17 cellular contexts compared by ENCODE assay signal in the genomic region with DNA sequence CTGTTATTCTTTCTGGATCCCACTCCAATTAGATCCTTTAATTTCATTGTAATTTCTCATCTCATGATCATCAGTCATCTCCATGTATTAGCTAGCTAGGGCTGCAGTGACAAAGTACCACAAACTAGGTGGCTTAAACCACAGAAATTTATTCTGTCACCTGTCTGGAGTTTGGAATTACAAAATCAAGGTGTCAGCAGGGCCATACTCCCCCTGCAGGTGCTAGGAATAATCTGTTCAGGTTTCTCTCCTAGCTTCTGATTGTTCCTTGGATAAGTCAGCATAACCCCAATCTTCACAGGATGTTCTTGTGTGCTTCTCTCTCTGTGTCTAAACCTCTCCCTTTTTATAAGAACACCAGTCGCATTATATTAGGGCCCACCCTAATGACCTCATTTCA. TPM values are rescaled to one million over a fixed set of nuclear protein-coding genes. Genes with fewer than 3 reads are reported as not detected.
A peak's percentile ranks its signal among the peaks of the same experiment; 100 is the strongest.
DNase-seq lines count a peak whose midpoint lies in the region; ATAC-seq and TF ChIP-seq lines count a peak whose summit lies in the region.
"Had no signal": no experiment of that assay in that cellular context is flagged by ENCODE, and none has a peak within 500 bp of the region (broad histone marks: within the 10 kb centered on the region; RNA-seq: fewer than 3 reads in every experiment).

No MANE protein-coding gene starts in this region.

- H3K4me1 Mint-ChIP-seq in Caco-2 (ENCODE audit: low read depth, unreplicated experiment), result no peaks in the 10 kb centered on the region
- H3K4me1 Mint-ChIP-seq: brain had no signal

- peaks cover 9% of the 10 kb centered on the region for H3K9me3 Mint-ChIP-seq in Caco-2 (ENCODE audit: unreplicated experiment)

- DNase-seq in Caco-2 (peak in 1 of 2 experiments; percentile 18), PC-3 (peak; percentile 48), foreskin keratinocyte (no peak), prostate gland (ENCODE audit: low spot score) (no peak), body of pancreas (no peak), lower lobe of right lung (no peak)
- DNase-seq: activated naive CD4-positive, alpha-beta T cell treated with anti-CD3 and anti-CD28 coated beads for 36 hours; DMS79; hypothalamus; left ventricle myocardium superior; NCI-H2107; OCI-M1; stimulated activated CD4-positive, alpha-beta T cell treated with anti-CD3 and anti-CD28 coated beads, Interleukin-15, amount 100 ng/mL, for 24 hours had no signal

- TF ChIP-seq POLR2A in prostate gland (IDR thresholded peaks at IDR 0.05) (no peak), body of pancreas (IDR thresholded peaks at IDR 0.05) (no peak)

- no peak overlapping the region for H2AFZ ChIP-seq in PC-3 (ENCODE audit: low read length)

- H3K9ac ChIP-seq in PC-3 (ENCODE audit: low read length), result no peak overlapping the region

- no peaks in the 10 kb centered on the region for H3K36me3 Mint-ChIP-seq in Caco-2 (ENCODE audit: insufficient read depth, unreplicated experiment)
- H3K36me3 Mint-ChIP-seq: brain had no signal

- no peak overlapping the region for H3K4me2 ChIP-seq in PC-3 (ENCODE audit: low read length)

- no TSS peak for BruUV-seq in Caco-2 (replicated peaks; lab: Mats Ljungman, UMichigan)
- no TSS peak for BruUV-seq in PC-3 (replicated peaks; lab: Mats Ljungman, UMichigan)

- POLR2A ChIA-PET in Caco-2 (lab: Charles Lee) (no interaction called here), PC-3 (lab: Charles Lee; ENCODE audit: unreplicated experiment) (interaction anchor here (0.5 kb wide), 1 partner anchor 283 kb away, joined by 11 read pairs; no protein-coding TSS in a partner anchor)

- no peak overlapping the region for H3K27ac Mint-ChIP-seq in Caco-2 (ENCODE audit: unreplicated experiment)
- H3K27ac Mint-ChIP-seq: activated naive CD4-positive, alpha-beta T cell treated with anti-CD3 and anti-CD28 coated beads for 36 hours; brain had no signal

- H3K4me3 ChIP-seq in Caco-2 (ENCODE audit: low read depth, low read length) (no peak overlapping the region), GM12875 (ENCODE audit: low read depth, low read length) (no peak overlapping the region), PC-3 (ENCODE audit: low read length) (no peak overlapping the region), prostate gland (no peak overlapping the region), body of pancreas (no peak overlapping the region), lower lobe of right lung (no peak overlapping the region)

- ATAC-seq in PC-3 (peak; percentile 39), foreskin keratinocyte (no peak), GM19351 (IDR thresholded peaks at IDR 0.05; ENCODE audit: unreplicated experiment) (no peak), body of pancreas (no peak), lower lobe of right lung (no peak)
- ATAC-seq: left ventricle myocardium superior had no signal

- H3K27me3 ChIP-seq in Caco-2 (replicated peaks; ENCODE audit: control insufficient read depth, insufficient read depth, low read length) (no peaks in the 10 kb centered on the region), PC-3 (ENCODE audit: low read length) (no peaks in the 10 kb centered on the region), foreskin keratinocyte (no peaks in the 10 kb centered on the region), prostate gland (replicated peaks; ENCODE audit: insufficient read depth) (no peaks in the 10 kb centered on the region), body of pancreas (no peaks in the 10 kb centered on the region), lower lobe of right lung (ENCODE audit: low read depth) (no peaks in the 10 kb centered on the region)

- peak; percentile 49 to 55 for TF ChIP-seq CTCF in Caco-2 (IDR thresholded peaks at IDR 0.05; ENCODE audit: insufficient read depth in 1 of 2, low read depth in 1 of 2, low read length in 1 of 2, severe bottlenecking in 1 of 2, unreplicated experiment in 1 of 2)
- TF ChIP-seq CTCF in GM12875 (IDR thresholded peaks at IDR 0.05; ENCODE audit: borderline replicate concordance, insufficient read depth, low read depth, low read length), result 0 out of 2 replicates have a peak, but pooled peaks have one; percentile 4
- TF ChIP-seq CTCF in PC-3 (conservative IDR thresholded peaks at IDR 0.05; ENCODE audit: low read depth, low read length), result peak; percentile 66
- peak; percentile 55 for TF ChIP-seq CTCF in foreskin keratinocyte (conservative IDR thresholded peaks at IDR 0.05)
- TF ChIP-seq CTCF in prostate gland (IDR thresholded peaks at IDR 0.05), result no peak
- no peak for TF ChIP-seq CTCF in body of pancreas (IDR thresholded peaks at IDR 0.05)
- TF ChIP-seq CTCF in lower lobe of right lung (IDR thresholded peaks at IDR 0.05), result no peak

- 92% methylated on average over 1 of the region's 1 CpG for WGBS in prostate gland
- 57 to 83% methylated on average over 1 of the region's 1 CpG for WGBS in body of pancreas, 2 donors

- no peaks in the 10 kb centered on the region for H3F3A ChIP-seq in PC-3 (ENCODE audit: low read length, unreplicated experiment)

- H3K79me2 ChIP-seq in PC-3 (ENCODE audit: low read length), result no peaks in the 10 kb centered on the region

- no peak overlapping the region for H3K4me3 Mint-ChIP-seq in Caco-2 (ENCODE audit: unreplicated experiment)
- H3K4me3 Mint-ChIP-seq: activated naive CD4-positive, alpha-beta T cell treated with anti-CD3 and anti-CD28 coated beads for 36 hours; brain had no signal

- CTCF ChIA-PET in Caco-2 (lab: Charles Lee) (interaction anchor here (0.6 to 1.5 kb wide), 5 partner anchors 9 to 177 kb away, joined by 3 to 6 read pairs (median 4); a partner anchor contains a TSS), PC-3 (lab: Charles Lee) (interaction anchor here (0.5 to 1.7 kb wide), 6 partner anchors 40 to 319 kb away, joined by 3 to 7 read pairs (median 4); a partner anchor contains a TSS)

- intact Hi-C loops in Caco-2 (cut with micrococcal nuclease; ENCODE audit: unreplicated experiment) (loop anchor here (1.0 to 2.0 kb wide), 2 partner anchors 41 to 92 kb away; a partner anchor contains a TSS), PC-3 (cut with micrococcal nuclease) (no loop called here), prostate gland (cut with DNase I) (no loop called here), body of pancreas (cut with DNase I) (no loop called here), lower lobe of right lung (cut with DNase I) (no loop called here)

- peaks cover 10% of the 10 kb centered on the region for H3K27me3 Mint-ChIP-seq in Caco-2 (ENCODE audit: insufficient read depth, unreplicated experiment)
- H3K27me3 Mint-ChIP-seq: brain had no signal

- H3K27ac ChIP-seq in PC-3 (ENCODE audit: low read length), result no peak overlapping the region
- no peak overlapping the region for H3K27ac ChIP-seq in foreskin keratinocyte
- H3K27ac ChIP-seq in prostate gland, result no peak overlapping the region
- no peak overlapping the region for H3K27ac ChIP-seq in body of pancreas
- H3K27ac ChIP-seq in lower lobe of right lung, result no peak overlapping the region

- no peaks in the 10 kb centered on the region for H3K9me2 ChIP-seq in PC-3 (replicated peaks; ENCODE audit: low read length)

- no peaks in the 10 kb centered on the region for H3K36me3 ChIP-seq in Caco-2 (ENCODE audit: control insufficient read depth, insufficient read depth, low read length)
- no peaks in the 10 kb centered on the region for H3K36me3 ChIP-seq in PC-3 (ENCODE audit: low read depth, low read length)
- H3K36me3 ChIP-seq in prostate gland, result no peaks in the 10 kb centered on the region
- H3K36me3 ChIP-seq in body of pancreas (replicated peaks in 1 of 2; ENCODE audit: insufficient read depth in 1 of 2, low read depth in 2 of 2), result no peaks in the 10 kb centered on the region
- H3K36me3 ChIP-seq in lower lobe of right lung, result no peaks in the 10 kb centered on the region

- H3K9me3 ChIP-seq in Caco-2 (no peaks in the 10 kb centered on the region), PC-3 (ENCODE audit: low read length) (no peaks in the 10 kb centered on the region), prostate gland (no peaks in the 10 kb centered on the region), body of pancreas (peaks cover 0 to 7% (median 0%) of the 10 kb centered on the region in 3 donors), lower lobe of right lung (no peaks in the 10 kb centered on the region)

- H4K20me1 ChIP-seq in PC-3 (ENCODE audit: low read length), result no peaks in the 10 kb centered on the region

- H3K4me1 ChIP-seq in Caco-2 (no peaks in the 10 kb centered on the region), PC-3 (ENCODE audit: insufficient read depth, low read length) (peaks cover 14% of the 10 kb centered on the region; the same call in 1 of the 2 replicates), foreskin keratinocyte (no peaks in the 10 kb centered on the region), prostate gland (replicated peaks) (no peaks in the 10 kb centered on the region), body of pancreas (no peaks in the 10 kb centered on the region), lower lobe of right lung (no peaks in the 10 kb centered on the region)

RNA-seq across cellular contexts. Expression of a gene that starts 40.4 kb away (rescaled TPM):
- not detected in 2 replicates for total RNA-seq in Caco-2 (2022)
- 0.58 and 1.3 TPM in 2 replicates for total RNA-seq in PC-3 (2014; rRNA removed)
- total RNA-seq in foreskin keratinocyte, result 1.8 TPM in 2 replicates
- polyA plus RNA-seq in foreskin keratinocyte, result 0.53 and 0.87 TPM in 2 replicates
- total RNA-seq in prostate gland, result 1 to 10 TPM in 1 of 2 donors, under 1 TPM in 1; 0.32 to 3.2 TPM
- under 1 TPM in 1 of 2 donors, not detected in 1; 0.26 TPM for total RNA-seq in body of pancreas
- total RNA-seq in lower lobe of right lung, result 0.32 TPM
- total RNA-seq: activated naive CD4-positive, alpha-beta T cell treated with anti-CD3 and anti-CD28 coated beads for 36 hours; T-helper 1 cell treated with Interleukin-12 subunit alpha and Interleukin-12 subunit beta and Interleukin-4 antibody, amounts not matched to agents 30 ng/mL and 1 ng/mL, for 36 hours had no signal

RNA-seq across cellular contexts. Expression of a gene that starts 51.1 kb away (rescaled TPM):
- 10.5 and 12.9 TPM in 2 replicates for total RNA-seq in Caco-2 (2022)
- 6.0 and 7.4 TPM in 2 replicates for total RNA-seq in PC-3 (2014; rRNA removed)
- total RNA-seq in foreskin keratinocyte, result 12.4 and 13.1 TPM in 2 replicates
- polyA plus RNA-seq in foreskin keratinocyte, result 5.2 and 6.7 TPM in 2 replicates
- total RNA-seq in prostate gland, result 1 to 10 TPM; 7.8 to 9.2 TPM
- 1 to 10 TPM; 1.3 to 6.0 TPM for total RNA-seq in body of pancreas
- 10.2 TPM for total RNA-seq in lower lobe of right lung

Comparison
In these comparisons a context has a peak if more than half of its experiments do, and no peak if none do; other contexts are left out.
1. CTCF ChIP-seq: peak in Caco-2 (2 of 2), GM12875 (single experiment), PC-3 (single experiment) and foreskin keratinocyte (single experiment); none in prostate gland (0 of 4), body of pancreas (0 of 7) and lower lobe of right lung (single experiment).